ENCODE assay signal across 19 cellular contexts in the genomic region with DNA sequence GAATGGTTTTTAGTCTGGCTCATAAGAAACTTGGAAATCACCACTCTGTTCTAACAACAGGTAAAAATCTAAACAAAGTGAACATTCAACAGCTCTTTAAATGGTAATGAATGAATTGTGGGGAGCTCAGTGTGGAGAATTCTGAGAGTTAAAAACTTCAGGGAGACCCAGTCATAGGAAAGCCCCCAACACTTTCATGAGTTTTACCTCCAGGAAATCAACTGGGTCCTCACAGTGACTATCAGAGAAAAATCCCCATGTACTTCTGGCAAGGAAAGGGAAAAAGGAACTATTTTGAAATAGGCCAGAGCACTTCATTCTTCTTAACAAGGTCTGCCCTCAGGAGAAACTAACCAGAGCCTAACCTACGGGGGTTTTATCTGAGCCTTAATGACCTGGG.
DNase-seq lines count a peak whose midpoint lies in the region; ATAC-seq and TF ChIP-seq lines count a peak whose summit lies in the region.
"Had no signal": no experiment of that assay in that cellular context is flagged by ENCODE, and none has a peak within 500 bp of the region (broad histone marks: within the 10 kb centered on the region; RNA-seq: fewer than 3 reads in every experiment).

No MANE protein-coding gene starts in this region.

- no peaks in the 10 kb centered on the region for H3K36me3 ChIP-seq in parathyroid adenoma (ENCODE audit: control insufficient read depth, insufficient read depth, low read length)
- H3K36me3 ChIP-seq: BE2C, HAP-1 had no signal

- H3K4me1 ChIP-seq in parathyroid adenoma = no peaks in the 10 kb centered on the region
- H3K4me1 ChIP-seq: A549, BE2C, HAP-1 had no signal

- H3K9ac ChIP-seq in parathyroid adenoma = no peak overlapping the region
- H3K9ac ChIP-seq: GM23248, KMS-11 had no signal

- H3K27ac ChIP-seq in parathyroid adenoma = no peak overlapping the region
- H3K27ac ChIP-seq: A549, C4-2B, GM23248, KMS-11 had no signal

- H3K9me3 Mint-ChIP-seq in activated naive CD4-positive, alpha-beta T cell treated with anti-CD3 and anti-CD28 coated beads, Interleukin-2, amount 50 U/mL, for 72 hours = no peaks in the 10 kb centered on the region
- H3K9me3 Mint-ChIP-seq: IgD-negative memory B cell had no signal

- H3K27me3 ChIP-seq in parathyroid adenoma (ENCODE audit: control insufficient read depth, insufficient read depth, low read length) = no peaks in the 10 kb centered on the region

- TF ChIP-seq CTCF in GM12865 (IDR thresholded peaks at IDR 0.05; ENCODE audit: insufficient read depth, low read depth, low read length, missing control alignments) (no peak), parathyroid adenoma (IDR thresholded peaks at IDR 0.05) (no peak)

- H2AFZ ChIP-seq in parathyroid adenoma = peak overlapping the region; percentile 30
- H2AFZ ChIP-seq: GM23248 had no signal

- no peak overlapping the region for H3K4me2 ChIP-seq in parathyroid adenoma (ENCODE audit: low read length)
- H3K4me2 ChIP-seq: A549, KMS-11 had no signal

- no peaks in the 10 kb centered on the region for H3K36me3 Mint-ChIP-seq in activated naive CD4-positive, alpha-beta T cell treated with anti-CD3 and anti-CD28 coated beads, Interleukin-2, amount 50 U/mL, for 72 hours
- H3K36me3 Mint-ChIP-seq: CD4-positive, alpha-beta memory T cell; IgD-negative memory B cell had no signal

- no peaks in the 10 kb centered on the region for H3K9me3 ChIP-seq in parathyroid adenoma (ENCODE audit: control insufficient read depth, low read length)
- H3K9me3 ChIP-seq: A549, BE2C, HAP-1 had no signal

- ATAC-seq in GM18868 (IDR thresholded peaks at IDR 0.05; ENCODE audit: unreplicated experiment) (peak; percentile 85), GM19328 (IDR thresholded peaks at IDR 0.05; ENCODE audit: unreplicated experiment) (no peak)
- ATAC-seq in activated naive CD4-positive, alpha-beta T cell treated with anti-CD3 and anti-CD28 coated beads, Interleukin-2, amount 50 U/mL, for 72 hours = no peak
- ATAC-seq: A549 had no signal

- no peaks in the 10 kb centered on the region for H3K79me2 ChIP-seq in parathyroid adenoma

- DNase-seq in GM12865 (ENCODE audit: low read depth) (peak; percentile 10), SK-N-DZ (ENCODE audit: low spot score) (peak; percentile 45), KG1 (lab: John Stamatoyannopoulos, UW) (no peak), DMS153 treated with DMSO at 0.1 percent for 48 hours (lab: John Stamatoyannopoulos, UW; ENCODE audit: unreplicated experiment) (no peak)
- no peak for DNase-seq in activated naive CD4-positive, alpha-beta T cell treated with anti-CD3 and anti-CD28 coated beads, Interleukin-2, amount 50 U/mL, for 72 hours (ENCODE audit: low spot score in 2 of 2)
- DNase-seq: BE2C; CD4-positive, alpha-beta memory T cell; DMS153; DND-41; GF-D8; GM23248 had no signal

- H3K4me3 ChIP-seq in GM12865 (ENCODE audit: low read depth, low read length) = no peak overlapping the region
- no peak overlapping the region for H3K4me3 ChIP-seq in parathyroid adenoma (ENCODE audit: low read depth, low read length)
- H3K4me3 ChIP-seq: A549, GM23248, HAP-1 had no signal

- no peak overlapping the region for H3K27ac Mint-ChIP-seq in activated naive CD4-positive, alpha-beta T cell treated with anti-CD3 and anti-CD28 coated beads, Interleukin-2, amount 50 U/mL, for 72 hours
- H3K27ac Mint-ChIP-seq: IgD-negative memory B cell had no signal

Comparison
In these comparisons a context has a peak if more than half of its experiments do, and no peak if none do; other contexts are left out.
1. DNase-seq: peak in GM12865 (single experiment) and SK-N-DZ (single experiment); none in KG1 (single experiment), DMS153 treated with DMSO at 0.1 percent for 48 hours (single experiment) and activated naive CD4-positive, alpha-beta T cell treated with anti-CD3 and anti-CD28 coated beads, Interleukin-2, amount 50 U/mL, for 72 hours (0 of 2).